Comparison of ENCODE assay signal across 15 cellular contexts in genomic region chr7:911791-912480, GRCh38. TPM values are rescaled to one million over a fixed set of nuclear protein-coding genes. Genes with fewer than 3 reads are reported as not detected.
A peak's percentile ranks its signal among the peaks of the same experiment; 100 is the strongest.
DNase-seq lines count a peak whose midpoint lies in the region; ATAC-seq and TF ChIP-seq lines count a peak whose summit lies in the region.
"Had no signal": no experiment of that assay in that cellular context is flagged by ENCODE, and none has a peak within 500 bp of the region (broad histone marks: within the 10 kb centered on the region; RNA-seq: fewer than 3 reads in every experiment).

No MANE protein-coding gene starts in this region.

- no peaks in the 10 kb centered on the region for H3K9me3 Mint-ChIP-seq in natural killer cell treated with Interleukin-12 subunit alpha and Interleukin-12 subunit beta and Interleukin-15 and Interleukin-18, amount 100 ng/mL, for 72 hours
- H3K9me3 Mint-ChIP-seq in natural killer cell = no peaks in the 10 kb centered on the region

- H3K27ac Mint-ChIP-seq in natural killer cell treated with Interleukin-12 subunit alpha and Interleukin-12 subunit beta and Interleukin-15 and Interleukin-18, amount 100 ng/mL, for 72 hours = no peak overlapping the region
- H3K27ac Mint-ChIP-seq in natural killer cell = no peak overlapping the region

- ATAC-seq in natural killer cell treated with Interleukin-12 subunit alpha and Interleukin-12 subunit beta and Interleukin-15 and Interleukin-18, amount 100 ng/mL, for 72 hours = no peak
- no peak for ATAC-seq in natural killer cell
- no peak for ATAC-seq in HG03039 (IDR thresholded peaks at IDR 0.05; ENCODE audit: unreplicated experiment)
- ATAC-seq in GM21737 (IDR thresholded peaks at IDR 0.05; ENCODE audit: unreplicated experiment) = no peak
- ATAC-seq in GM18873 (IDR thresholded peaks at IDR 0.05; ENCODE audit: low FRiP score, unreplicated experiment) = no peak
- ATAC-seq: HCT116 had no signal

- peaks cover 5 to 33% of the 10 kb centered on the region in 2 donors for H3K4me1 Mint-ChIP-seq in natural killer cell treated with Interleukin-12 subunit alpha and Interleukin-12 subunit beta and Interleukin-15 and Interleukin-18, amount 100 ng/mL, for 72 hours (ENCODE audit: low read depth in 2 of 2)
- peaks cover 22 to 46% of the 10 kb centered on the region in 2 donors for H3K4me1 Mint-ChIP-seq in natural killer cell

- H3K4me3 Mint-ChIP-seq in natural killer cell treated with Interleukin-12 subunit alpha and Interleukin-12 subunit beta and Interleukin-15 and Interleukin-18, amount 100 ng/mL, for 72 hours = no peak overlapping the region
- no peak overlapping the region for H3K4me3 Mint-ChIP-seq in natural killer cell
- H3K4me3 Mint-ChIP-seq: CD14-positive monocyte had no signal

- peak; percentile 55 for DNase-seq in natural killer cell treated with Interleukin-12 subunit alpha and Interleukin-12 subunit beta and Interleukin-15 and Interleukin-18, amount 100 ng/mL, for 72 hours (ENCODE audit: low spot score)
- DNase-seq in natural killer cell (no peak), hippocampal formation (lab: John Stamatoyannopoulos, UW) (peak; percentile 67 to 86), occipital lobe (lab: John Stamatoyannopoulos, UW) (peak; percentile 54), NCI-H187 treated with DMSO at 0.1 percent for 48 hours (lab: John Stamatoyannopoulos, UW) (no peak)
- DNase-seq: COR-L47, MM.1S, NCI-H1930, NCI-H2171, SHP77 had no signal

- TF ChIP-seq CTCF in natural killer cell (IDR thresholded peaks at IDR 0.05) = no peak

- H3K27me3 Mint-ChIP-seq in natural killer cell treated with Interleukin-12 subunit alpha and Interleukin-12 subunit beta and Interleukin-15 and Interleukin-18, amount 100 ng/mL, for 72 hours = no peaks in the 10 kb centered on the region
- no peaks in the 10 kb centered on the region for H3K27me3 Mint-ChIP-seq in natural killer cell (ENCODE audit: low read depth in 2 of 2)

- intact Hi-C loops in natural killer cell (cut with micrococcal nuclease) = no loop called here

- no peaks in the 10 kb centered on the region for H3K36me3 Mint-ChIP-seq in natural killer cell treated with Interleukin-12 subunit alpha and Interleukin-12 subunit beta and Interleukin-15 and Interleukin-18, amount 100 ng/mL, for 72 hours
- H3K36me3 Mint-ChIP-seq in natural killer cell = no peaks in the 10 kb centered on the region

RNA-seq across cellular contexts. Expression of gene GET4, which starts 35.6 kb away (rescaled TPM):
- total RNA-seq in natural killer cell treated with Interleukin-12 subunit alpha and Interleukin-12 subunit beta and Interleukin-15 and Interleukin-18, amount 100 ng/mL, for 72 hours = 10 to 100 TPM; 42.8 to 44.5 TPM
- total RNA-seq in natural killer cell (10 to 100 TPM; 69.3 to 81.6 (median 73.2) TPM), occipital lobe (16.2 TPM)

RNA-seq across cellular contexts. Expression of gene ADAP1, which starts 42.5 kb away (rescaled TPM):
- 100 to 1,000 TPM in 1 of 2 donors, 10 to 100 TPM in 1; 70.6 to 161 TPM for total RNA-seq in natural killer cell treated with Interleukin-12 subunit alpha and Interleukin-12 subunit beta and Interleukin-15 and Interleukin-18, amount 100 ng/mL, for 72 hours
- total RNA-seq in natural killer cell = 100 to 1,000 TPM in 1 of 3 donors, 10 to 100 TPM in 2; 87.2 to 117 (median 89.2) TPM
- 32.0 TPM for total RNA-seq in occipital lobe

Comparison
In these comparisons a context has a peak if more than half of its experiments do, and no peak if none do; other contexts are left out.
1. DNase-seq: peak in natural killer cell treated with Interleukin-12 subunit alpha and Interleukin-12 subunit beta and Interleukin-15 and Interleukin-18, amount 100 ng/mL, for 72 hours (single experiment), hippocampal formation (2 of 2) and occipital lobe (single experiment); none in natural killer cell (single experiment) and NCI-H187 treated with DMSO at 0.1 percent for 48 hours (single experiment).